Comparison of ENCODE assay signal across 15 cellular contexts in the genomic region with DNA sequence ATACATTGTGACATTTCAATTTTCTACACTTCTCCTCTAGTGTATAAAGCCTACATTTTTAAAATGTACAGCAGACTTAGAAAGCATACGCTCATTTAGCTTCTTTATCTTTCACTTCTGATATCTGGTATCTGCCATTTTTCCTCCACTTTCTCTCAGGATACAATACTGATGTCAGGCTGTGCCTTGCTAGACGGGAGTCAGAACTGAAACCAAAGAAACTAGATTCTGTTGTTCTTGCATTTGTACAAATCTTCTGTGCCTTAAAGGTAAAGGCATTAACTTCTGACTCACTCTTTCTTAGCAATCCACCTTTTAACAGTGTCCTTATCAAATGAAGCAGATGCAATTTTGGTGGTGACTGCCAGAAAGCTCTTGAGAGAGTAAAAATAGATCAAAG.
DNase-seq lines count a peak whose midpoint lies in the region; ATAC-seq and TF ChIP-seq lines count a peak whose summit lies in the region.
"Had no signal": no experiment of that assay in that cellular context is flagged by ENCODE, and none has a peak within 500 bp of the region (broad histone marks: within the 10 kb centered on the region; RNA-seq: fewer than 3 reads in every experiment).

No MANE protein-coding gene starts in this region.

- peaks cover 6% of the 10 kb centered on the region for H3K36me3 Mint-ChIP-seq in endodermal cell (ENCODE audit: low read depth)

- H3F3A ChIP-seq in smooth muscle cell (ENCODE audit: low read depth): no peaks in the 10 kb centered on the region

- ATAC-seq in Right ventricle myocardium superior (ENCODE audit: poor library complexity): peak; percentile 62
- ATAC-seq in left ventricle myocardium superior: no peak
- no peak for ATAC-seq in GM18502 (IDR thresholded peaks at IDR 0.05; ENCODE audit: poor library complexity, unreplicated experiment)

- H3K4me1 Mint-ChIP-seq in endodermal cell: peaks cover 68% of the 10 kb centered on the region

- H3K9ac ChIP-seq in OCI-LY3 (ENCODE audit: low read length): no peak overlapping the region
- H3K9ac ChIP-seq in endodermal cell (ENCODE audit: extremely low read depth, low read length, poor library complexity, severe bottlenecking): no peak overlapping the region
- H3K9ac ChIP-seq in smooth muscle cell (ENCODE audit: low read depth): no peak overlapping the region

- H3K4me1 ChIP-seq in OCI-LY3 (ENCODE audit: low read length) (peaks cover 22% of the 10 kb centered on the region), endodermal cell (ENCODE audit: control insufficient read depth, insufficient read depth, low read length) (peaks cover 13% of the 10 kb centered on the region), smooth muscle cell (ENCODE audit: low read depth) (no peaks in the 10 kb centered on the region)

- peak overlapping the region; percentile 16 for H3K4me2 ChIP-seq in OCI-LY3 (ENCODE audit: low read length)
- peak overlapping the region; percentile 51 for H3K4me2 ChIP-seq in smooth muscle cell

- H3K4me3 ChIP-seq in OCI-LY3 (ENCODE audit: low read length) (no peak overlapping the region), endodermal cell (ENCODE audit: low read length) (peak overlapping the region; percentile 54), smooth muscle cell (no peak overlapping the region)

- no peak overlapping the region for H3K4me3 Mint-ChIP-seq in endodermal cell

- intact Hi-C loops in Right ventricle myocardium superior (cut with DNase I) (no loop called here), left ventricle myocardium superior (cut with micrococcal nuclease) (no loop called here)

- DNase-seq in Right ventricle myocardium superior: no peak
- no peak for DNase-seq in left ventricle myocardium superior
- no peak for DNase-seq in endodermal cell
- no peak for DNase-seq in smooth muscle cell (lab: John Stamatoyannopoulos, UW; ENCODE audit: unreplicated experiment)
- DNase-seq in NCI-H1436 (lab: John Stamatoyannopoulos, UW): no peak
- no peak for DNase-seq in NCI-H748 (lab: John Stamatoyannopoulos, UW; ENCODE audit: unreplicated experiment)
- DNase-seq: DMS53, Kasumi-1, NCI-H1417 treated with DMSO at 0.1 percent for 48 hours, NCI-H2081 treated with DMSO at 0.1 percent for 48 hours, NCI-H69, SIG-M5 had no signal

- no peaks in the 10 kb centered on the region for H3K27me3 ChIP-seq in OCI-LY3 (ENCODE audit: low read depth, low read length)
- no peaks in the 10 kb centered on the region for H3K27me3 ChIP-seq in endodermal cell (ENCODE audit: control insufficient read depth, insufficient read depth, low read length, poor library complexity, severe bottlenecking)
- H3K27me3 ChIP-seq in smooth muscle cell (ENCODE audit: low read depth): no peaks in the 10 kb centered on the region

- no peak overlapping the region for H3K27ac ChIP-seq in OCI-LY3 (ENCODE audit: low read length)
- H3K27ac ChIP-seq in endodermal cell (ENCODE audit: low read depth, low read length): no peak overlapping the region
- H3K27ac ChIP-seq in smooth muscle cell (ENCODE audit: low read depth): no peak overlapping the region
- H3K27ac ChIP-seq: C4-2B had no signal

- H2AFZ ChIP-seq in OCI-LY3 (ENCODE audit: low read depth, low read length) (peak overlapping the region; percentile 16; the same call in 1 of the 2 replicates), smooth muscle cell (ENCODE audit: low read depth) (peak overlapping the region; percentile 50)

- H3K27me3 Mint-ChIP-seq in endodermal cell (ENCODE audit: insufficient read depth): no peaks in the 10 kb centered on the region

- no peaks in the 10 kb centered on the region for H3K36me3 ChIP-seq in OCI-LY3 (replicated peaks; ENCODE audit: low read depth, low read length)
- H3K36me3 ChIP-seq in endodermal cell (ENCODE audit: control insufficient read depth, insufficient read depth, low read length): peaks cover 7% of the 10 kb centered on the region
- no peaks in the 10 kb centered on the region for H3K36me3 ChIP-seq in smooth muscle cell (ENCODE audit: low read depth)

- TF ChIP-seq CTCF in OCI-LY3 (IDR thresholded peaks at IDR 0.05; ENCODE audit: low read depth, low read length): no peak
- no peak for TF ChIP-seq CTCF in endodermal cell (conservative IDR thresholded peaks at IDR 0.05)
- no peak for TF ChIP-seq CTCF in smooth muscle cell (IDR thresholded peaks at IDR 0.05; ENCODE audit: borderline replicate concordance, insufficient read depth, poor library complexity, severe bottlenecking)

- no peaks in the 10 kb centered on the region for H3K9me3 ChIP-seq in OCI-LY3 (ENCODE audit: insufficient read depth, low read length)
- H3K9me3 ChIP-seq in endodermal cell (ENCODE audit: control insufficient read depth, low read length): peaks cover 9% of the 10 kb centered on the region
- no peaks in the 10 kb centered on the region for H3K9me3 ChIP-seq in smooth muscle cell (replicated peaks; ENCODE audit: low read depth)

- no peak overlapping the region for H3K27ac Mint-ChIP-seq in endodermal cell

- no peaks in the 10 kb centered on the region for H4K20me1 ChIP-seq in OCI-LY3 (ENCODE audit: insufficient read depth, low read length)
- H4K20me1 ChIP-seq in smooth muscle cell (ENCODE audit: low read depth): no peaks in the 10 kb centered on the region

- H3K79me2 ChIP-seq in OCI-LY3 (ENCODE audit: low read length) (no peaks in the 10 kb centered on the region), smooth muscle cell (ENCODE audit: low read depth) (no peaks in the 10 kb centered on the region)

- 50 to 70% methylated on average over 2 of the region's 2 CpGs for WGBS in endodermal cell (ENCODE audit: insufficient coverage in 1 of 2, insufficient read length in 1 of 2), 2 experiments
- WGBS in smooth muscle cell (ENCODE audit: low lambda C conversion rate): 35% methylated on average over 2 of the region's 2 CpGs

- no peaks in the 10 kb centered on the region for H3K9me3 Mint-ChIP-seq in endodermal cell
